ENCODE assay signal across 17 cellular contexts in genomic region chr2:13050764-13051163, GRCh38.
A peak's percentile ranks its signal among the peaks of the same experiment; 100 is the strongest.
DNase-seq lines count a peak whose midpoint lies in the region; ATAC-seq and TF ChIP-seq lines count a peak whose summit lies in the region.
"Had no signal": no experiment of that assay in that cellular context is flagged by ENCODE, and none has a peak within 500 bp of the region (broad histone marks: within the 10 kb centered on the region; RNA-seq: fewer than 3 reads in every experiment).

No MANE protein-coding gene starts in this region.

- no peaks in the 10 kb centered on the region for H4K20me1 ChIP-seq in DND-41 (ENCODE audit: insufficient read depth, low read length)

- no peaks in the 10 kb centered on the region for H3K79me2 ChIP-seq in DND-41 (ENCODE audit: insufficient read depth, low read length)

- H3K4me2 ChIP-seq in DND-41 (ENCODE audit: insufficient read depth, low read length) = no peak overlapping the region

- intact Hi-C loops in posterior cingulate gyrus (cut with DNase I) = no loop called here

- H3K9me3 ChIP-seq in DND-41 (ENCODE audit: insufficient read depth, low read length, severe bottlenecking) = no peaks in the 10 kb centered on the region
- H3K9me3 ChIP-seq: sigmoid colon, stomach had no signal

- no peak overlapping the region for H2AFZ ChIP-seq in DND-41 (ENCODE audit: low read depth, low read length)

- ATAC-seq in DND-41 (ENCODE audit: insufficient read depth, low read depth) = peak; percentile 44; the same call in 1 of the 3 replicates
- no peak for ATAC-seq in HG02588 (IDR thresholded peaks at IDR 0.05; ENCODE audit: unreplicated experiment)
- no peak for ATAC-seq in HG03457 (IDR thresholded peaks at IDR 0.05; ENCODE audit: unreplicated experiment)
- ATAC-seq: GM12878 had no signal

- H3K4me1 ChIP-seq in DND-41 (ENCODE audit: insufficient read depth, low read length) = no peaks in the 10 kb centered on the region
- H3K4me1 ChIP-seq: sigmoid colon, stomach had no signal

- H3K27me3 ChIP-seq in DND-41 (ENCODE audit: insufficient read depth, low read length, poor library complexity) = no peaks in the 10 kb centered on the region
- H3K27me3 ChIP-seq: sigmoid colon had no signal

- H3K9ac ChIP-seq in DND-41 (ENCODE audit: low read depth, low read length) = no peak overlapping the region

- H3K36me3 ChIP-seq in DND-41 (ENCODE audit: insufficient read depth, low read length) = no peaks in the 10 kb centered on the region
- H3K36me3 ChIP-seq: sigmoid colon, stomach had no signal

- H3K27ac ChIP-seq in DND-41 (ENCODE audit: low read length) = no peak overlapping the region
- H3K27ac ChIP-seq: sigmoid colon, stomach had no signal

- H3K4me3 ChIP-seq in DND-41 (ENCODE audit: low read depth in 1 of 2, low read length in 2 of 2) = no peak overlapping the region
- H3K4me3 ChIP-seq in cardiac fibroblast (replicated peaks in 1 of 2; ENCODE audit: low read depth in 2 of 2, low read length in 2 of 2) = no peak overlapping the region
- H3K4me3 ChIP-seq: GM12878, sigmoid colon, stomach had no signal

- TF ChIP-seq CTCF in DND-41 (IDR thresholded peaks at IDR 0.05; ENCODE audit: borderline replicate concordance, extremely low read depth, low read length, poor library complexity, severe bottlenecking) = no peak
- no peak for TF ChIP-seq CTCF in cardiac fibroblast (IDR thresholded peaks at IDR 0.05; ENCODE audit: low read depth, low read length)

- DNase-seq in DND-41 (no peak), NCI-H460 (ENCODE audit: extremely low read depth, low read depth) (peak; percentile 47), cardiac fibroblast (ENCODE audit: low read depth in 2 of 2) (peak; percentile 6 to 68), foreskin melanocyte (peak; percentile 60), posterior cingulate gyrus (no peak)
- no peak for DNase-seq in stimulated activated CD4-positive, alpha-beta T cell treated with anti-CD3 and anti-CD28 coated beads, Interleukin-4, amount 100 ng/mL, for 24 hours
- DNase-seq: activated CD4-positive, alpha-beta T cell treated with anti-CD3 and anti-CD28 coated beads, Interleukin-2, amount 10 ng/mL, durations not matched to agents 24 days and 14 days; activated effector memory CD4-positive, alpha-beta T cell treated with Interleukin-2 at 50 U/mL for 16 hours; central memory CD4-positive, alpha-beta T cell; GDM1; MM.1S; NCI-H146; sigmoid colon; stomach had no signal

Comparison
In these comparisons a context has a peak if more than half of its experiments do, and no peak if none do; other contexts are left out.
1. DNase-seq: peak in NCI-H460 (single experiment), cardiac fibroblast (2 of 2) and foreskin melanocyte (single experiment); none in DND-41 (single experiment), posterior cingulate gyrus (0 of 10) and stimulated activated CD4-positive, alpha-beta T cell treated with anti-CD3 and anti-CD28 coated beads, Interleukin-4, amount 100 ng/mL, for 24 hours (single experiment).